In genomic region chr6:163814494-163815364, GRCh38 we compare ENCODE assay signal across 9 cellular contexts.
DNase-seq lines count a peak whose midpoint lies in the region; ATAC-seq and TF ChIP-seq lines count a peak whose summit lies in the region.
"Had no signal": no experiment of that assay in that cellular context is flagged by ENCODE, and none has a peak within 500 bp of the region (broad histone marks: within the 10 kb centered on the region; RNA-seq: fewer than 3 reads in every experiment).

No MANE protein-coding gene starts in this region.

- H3K27me3 ChIP-seq in uterus: no peaks in the 10 kb centered on the region
- H3K27me3 ChIP-seq: Peyer's patch had no signal

- no peak overlapping the region for H3K4me3 ChIP-seq in uterus
- H3K4me3 ChIP-seq: Peyer's patch had no signal

- no peak overlapping the region for H3K27ac ChIP-seq in uterus
- H3K27ac ChIP-seq: Peyer's patch had no signal

- intact Hi-C loops in uterus (cut with DNase I; ENCODE audit: low total_unique reads): no loop called here

- TF ChIP-seq POLR2A in uterus (IDR thresholded peaks at IDR 0.05): no peak

- ATAC-seq in GM19328 (IDR thresholded peaks at IDR 0.05; ENCODE audit: unreplicated experiment) (peak; percentile 73), HG03442 (IDR thresholded peaks at IDR 0.05; ENCODE audit: unreplicated experiment) (peak; percentile 73)

- no peaks in the 10 kb centered on the region for H3K9me3 ChIP-seq in uterus

- peak in 1 of 4 experiments; percentile 30 for TF ChIP-seq CTCF in uterus (IDR thresholded peaks at IDR 0.05)

- H3K4me1 ChIP-seq in uterus: no peaks in the 10 kb centered on the region
- H3K4me1 ChIP-seq: Peyer's patch had no signal

- no peaks in the 10 kb centered on the region for H3K36me3 ChIP-seq in uterus
- H3K36me3 ChIP-seq: Peyer's patch had no signal

- DNase-seq in dedifferentiated amniotic fluid mesenchymal stem cell (ENCODE audit: extremely low spot score) (peak; percentile 69), uterus (peak; percentile 34 to 48), NCI-H2107 (lab: John Stamatoyannopoulos, UW) (no peak), NCI-H2171 (lab: John Stamatoyannopoulos, UW) (no peak), NCI-H2196 treated with DMSO at 0.1 percent for 48 hours (lab: John Stamatoyannopoulos, UW; ENCODE audit: unreplicated experiment) (no peak)
- DNase-seq: activated gamma-delta T cell treated with Interleukin-2 at 50 U/mL for 16 hours had no signal

Comparison
In these comparisons a context has a peak if more than half of its experiments do, and no peak if none do; other contexts are left out.
1. DNase-seq: peak in dedifferentiated amniotic fluid mesenchymal stem cell (single experiment) and uterus (2 of 2); none in NCI-H2107 (single experiment), NCI-H2171 (single experiment) and NCI-H2196 treated with DMSO at 0.1 percent for 48 hours (single experiment).